In the genomic region with DNA sequence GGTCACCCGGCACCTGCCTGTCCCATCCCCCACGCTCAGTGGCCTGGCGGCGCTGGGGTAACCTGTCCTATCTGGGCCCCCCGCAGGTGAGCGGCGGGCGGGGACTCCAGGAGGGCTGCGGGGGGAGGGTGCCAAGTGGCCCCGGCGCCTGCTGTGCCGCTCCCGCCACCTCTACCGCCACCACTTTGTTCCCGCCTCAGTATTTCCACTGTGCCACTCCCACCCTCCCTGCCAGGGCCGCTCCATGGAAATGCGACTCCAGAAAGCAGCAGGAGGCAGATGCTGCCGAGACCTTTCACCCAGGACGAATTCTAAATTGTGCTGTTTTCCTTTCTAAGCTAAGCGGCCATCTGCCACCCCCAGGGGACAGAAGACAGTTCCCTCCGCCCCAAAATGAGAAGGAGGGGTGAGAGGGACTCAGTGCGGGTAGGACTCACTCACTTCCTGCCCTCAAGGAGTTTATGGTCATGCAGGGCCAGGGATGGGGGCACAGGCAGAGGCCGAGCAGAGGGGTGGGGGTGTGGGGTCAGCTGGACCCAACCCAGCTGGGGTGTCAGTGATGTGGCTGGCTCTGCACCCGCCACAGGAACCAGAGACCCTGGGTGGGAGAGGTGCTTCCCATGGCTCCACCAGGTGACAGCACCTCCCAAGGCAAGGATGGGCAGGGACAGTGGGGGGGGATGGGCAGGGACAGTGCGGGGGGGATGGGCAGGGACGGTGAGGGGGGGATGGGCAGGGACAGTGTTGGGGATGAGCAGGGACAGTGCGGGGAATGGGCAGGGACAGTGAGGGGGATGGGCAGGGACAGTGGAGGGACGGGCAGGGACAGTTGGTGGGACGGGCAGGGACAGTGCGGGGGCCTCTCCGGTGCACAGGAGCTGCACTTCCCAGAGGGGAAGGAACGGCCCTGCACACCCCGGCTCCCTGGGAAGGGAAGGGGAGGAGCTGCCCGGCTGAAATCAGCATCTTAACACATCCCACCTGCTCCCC, we compare ENCODE assay signal across 9 cellular contexts. TPM values are rescaled to one million over a fixed set of nuclear protein-coding genes. Genes with fewer than 3 reads are reported as not detected.
DNase-seq lines count a peak whose midpoint lies in the region; ATAC-seq, FAIRE-seq and TF ChIP-seq lines count a peak whose summit lies in the region.
"Had no signal": no experiment of that assay in that cellular context is flagged by ENCODE, and none has a peak within 500 bp of the region (broad histone marks: within the 10 kb centered on the region; RNA-seq: fewer than 3 reads in every experiment).

No MANE protein-coding gene starts in this region.

- intact Hi-C loops in heart left ventricle (cut with DNase I) = loop anchor here in 1 of 10 donors (1.0 kb wide), 1 partner anchor 16 kb away; no protein-coding TSS in a partner anchor
- intact Hi-C loops in Right ventricle myocardium superior (cut with DNase I) = no loop called here
- intact Hi-C loops in Panc1 (cut with micrococcal nuclease; ENCODE audit: unreplicated experiment) = no loop called here
- intact Hi-C loops in ovary (cut with DNase I) = no loop called here

- POLR2A ChIA-PET in Panc1 (lab: Charles Lee) = no interaction called here

- H3K4me2 ChIP-seq in hepatocyte = no peak overlapping the region

- TF ChIP-seq POLR2A in heart left ventricle (IDR thresholded peaks at IDR 0.05) = no peak
- TF ChIP-seq POLR2A in ovary (IDR thresholded peaks at IDR 0.05) = no peak

- H3K9me3 ChIP-seq in heart left ventricle (no peaks in the 10 kb centered on the region), Panc1 (ENCODE audit: control insufficient read depth, insufficient read depth, low read depth, low read length) (no peaks in the 10 kb centered on the region), hepatocyte (ENCODE audit: low read depth) (no peaks in the 10 kb centered on the region), ovary (no peaks in the 10 kb centered on the region)

- H3K9me2 ChIP-seq in hepatocyte (replicated peaks; ENCODE audit: insufficient read depth) = no peaks in the 10 kb centered on the region

- no peak for TF ChIP-seq CTCF in heart left ventricle (IDR thresholded peaks at IDR 0.05)
- no peak for TF ChIP-seq CTCF in Panc1 (IDR thresholded peaks at IDR 0.05)
- no peak for TF ChIP-seq CTCF in hepatocyte (IDR thresholded peaks at IDR 0.05; ENCODE audit: poor library complexity)
- no peak for TF ChIP-seq CTCF in ovary (IDR thresholded peaks at IDR 0.05)

- peak; percentile 94 for FAIRE-seq in urothelium cell line (lab: Jason Lieb, UNC)

- H4K20me1 ChIP-seq in hepatocyte (ENCODE audit: insufficient read depth, poor library complexity, severe bottlenecking) = peaks cover 12% of the 10 kb centered on the region

- no peak for DNase-seq in heart left ventricle
- no peak for DNase-seq in Right ventricle myocardium superior
- no peak for DNase-seq in Panc1 (ENCODE audit: low read depth, low spot score)
- DNase-seq in hepatocyte (ENCODE audit: low spot score) = peak; percentile 63
- peak; percentile 72 for DNase-seq in urothelium cell line (ENCODE audit: low spot score)
- DNase-seq in ovary = no peak
- no peak for DNase-seq in dedifferentiated amniotic fluid mesenchymal stem cell (ENCODE audit: extremely low spot score)
- DNase-seq: KBM-7 had no signal

- in situ Hi-C loops in Panc1 (cut with HindIII; ENCODE audit: low pct_unique_long_range_greater_than_20kb, low sequenced_read_pairs) = no loop called here

- no peak for TF ChIP-seq EP300 in ovary (IDR thresholded peaks at IDR 0.05)

- WGBS in heart left ventricle, 4 donors = 56 to 68% (median 65%) methylated on average over 26 to 34 of the region's 34 CpGs
- 79% methylated on average over 31 of the region's 34 CpGs for WGBS in hepatocyte (ENCODE audit: low lambda C conversion rate, missing lambda C conversion rate)
- 59 to 73% (median 63%) methylated on average over 34 of the region's 34 CpGs for WGBS in ovary, 3 donors

- no peak overlapping the region for H3K4me3 ChIP-seq in heart left ventricle
- H3K4me3 ChIP-seq in Panc1 (ENCODE audit: low read depth in 2 of 2, low read length in 2 of 2) = no peak overlapping the region
- no peak overlapping the region for H3K4me3 ChIP-seq in hepatocyte
- H3K4me3 ChIP-seq in ovary = no peak overlapping the region

- no TSS peak for BruUV-seq in Panc1 (replicated peaks; lab: Mats Ljungman, UMichigan)

- no peak for ATAC-seq in heart left ventricle
- ATAC-seq in Right ventricle myocardium superior (ENCODE audit: poor library complexity) = no peak
- peak; percentile 44 for ATAC-seq in Panc1
- ATAC-seq in GM18861 (IDR thresholded peaks at IDR 0.05; ENCODE audit: unreplicated experiment) = no peak

- H3K36me3 ChIP-seq in heart left ventricle (peaks cover 0 to 17% (median 6%) of the 10 kb centered on the region in 9 donors), Panc1 (ENCODE audit: control insufficient read depth, insufficient read depth, low read length) (no peaks in the 10 kb centered on the region), hepatocyte (replicated peaks; ENCODE audit: insufficient read depth, low read depth) (no peaks in the 10 kb centered on the region), ovary (no peaks in the 10 kb centered on the region)

- no peaks in the 10 kb centered on the region for H3K27me3 ChIP-seq in heart left ventricle
- no peaks in the 10 kb centered on the region for H3K27me3 ChIP-seq in Panc1 (ENCODE audit: control insufficient read depth, insufficient read depth, low read length)
- H3K27me3 ChIP-seq in hepatocyte = no peaks in the 10 kb centered on the region
- H3K27me3 ChIP-seq in ovary = no peaks in the 10 kb centered on the region

- CTCF ChIA-PET in Panc1 (lab: Charles Lee) = no interaction called here

- peak overlapping the region; percentile 30 to 85 (median 76) for H3K27ac ChIP-seq in heart left ventricle
- H3K27ac ChIP-seq in Panc1 (ENCODE audit: low read length) = peak overlapping the region; percentile 68
- no peak overlapping the region for H3K27ac ChIP-seq in hepatocyte
- no peak overlapping the region for H3K27ac ChIP-seq in ovary

- peaks cover 9% of the 10 kb centered on the region for H3K79me2 ChIP-seq in hepatocyte

- H3K4me1 ChIP-seq in heart left ventricle (peaks cover 26 to 92% (median 74%) of the 10 kb centered on the region in 12 donors), Panc1 (ENCODE audit: control insufficient read depth, insufficient read depth, low read length) (peaks cover 43% of the 10 kb centered on the region), hepatocyte (ENCODE audit: insufficient read depth) (peaks cover 14% of the 10 kb centered on the region), ovary (ENCODE audit: insufficient read depth) (no peaks in the 10 kb centered on the region)

- no peak overlapping the region for H2AFZ ChIP-seq in hepatocyte

RNA-seq across cellular contexts. Expression of gene NOTCH1, which starts 17.8 kb away (rescaled TPM):
- total RNA-seq in heart left ventricle (10 to 100 TPM; 12.1 to 47.3 (median 22.1) TPM), Right ventricle myocardium superior (16.8 TPM), Panc1 (2021; ENCODE audit: unreplicated experiment) (13.4 TPM), hepatocyte (4.3 and 6.5 TPM in 2 replicates), ovary (10 to 100 TPM in 6 of 7 donors, 1 to 10 TPM in 1; 7.3 to 30.9 (median 17.4) TPM)
- polyA plus RNA-seq in heart left ventricle (10 to 100 TPM in 1 of 2 donors, 1 to 10 TPM in 1; 8.0 to 12.1 TPM), hepatocyte (5.3 and 8.3 TPM in 2 replicates), ovary (1 to 10 TPM; 2.5 to 7.8 TPM)
- polyA plus RNA-seq in Panc1 (2012; ENCODE audit: insufficient read length) = 11.1 TPM

RNA-seq across cellular contexts. Expression of gene SEC16A, which starts 45.2 kb away (rescaled TPM):
- total RNA-seq in heart left ventricle (10 to 100 TPM; 21.1 to 53.3 (median 30.2) TPM), Right ventricle myocardium superior (21.4 TPM), Panc1 (2021; ENCODE audit: unreplicated experiment) (76.5 TPM), hepatocyte (22.5 and 42.7 TPM in 2 replicates), ovary (10 to 100 TPM; 30.0 to 61.4 (median 50.2) TPM)
- polyA plus RNA-seq in heart left ventricle (10 to 100 TPM; 20.9 to 29.9 TPM), hepatocyte (42.0 and 45.4 TPM in 2 replicates), ovary (10 to 100 TPM; 27.6 to 37.2 TPM)
- 53.1 TPM for polyA plus RNA-seq in Panc1 (2012; ENCODE audit: insufficient read length)

Comparison
In these comparisons a context has a peak if more than half of its experiments do, and no peak if none do; other contexts are left out.
1. DNase-seq: peak in hepatocyte (single experiment) and urothelium cell line (single experiment); none in heart left ventricle (0 of 5), Right ventricle myocardium superior (single experiment), Panc1 (single experiment), ovary (0 of 5) and dedifferentiated amniotic fluid mesenchymal stem cell (single experiment).
2. H3K27ac ChIP-seq: peak in heart left ventricle (12 of 12) and Panc1 (single experiment); none in hepatocyte (single experiment) and ovary (0 of 2).